In the genomic region with DNA sequence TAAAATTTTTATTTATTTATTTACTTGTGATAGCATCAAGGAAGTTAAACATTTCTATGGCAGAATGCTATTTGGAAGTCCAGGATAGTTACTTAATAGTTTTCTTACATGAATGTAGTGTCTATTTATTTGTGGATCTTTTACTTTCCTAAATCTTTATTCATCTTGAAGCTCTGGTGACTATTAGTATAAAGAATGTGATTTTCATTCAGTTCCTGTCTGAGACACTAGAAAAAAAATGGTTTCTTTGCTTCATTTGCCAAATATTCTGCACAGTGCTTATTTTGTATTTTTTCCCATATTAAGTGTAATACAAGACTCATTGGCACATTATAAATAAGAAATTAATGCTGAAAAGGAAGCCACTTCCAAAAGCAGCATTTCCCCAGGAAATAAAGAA, we compare ENCODE assay signal across 28 cellular contexts.
DNase-seq lines count a peak whose midpoint lies in the region; ATAC-seq, FAIRE-seq and TF ChIP-seq lines count a peak whose summit lies in the region.
"Had no signal": no experiment of that assay in that cellular context is flagged by ENCODE, and none has a peak within 500 bp of the region (broad histone marks: within the 10 kb centered on the region; RNA-seq: fewer than 3 reads in every experiment).

No MANE protein-coding gene starts in this region.

- peaks cover 4% of the 10 kb centered on the region; the same call in 1 of the 2 replicates for H3K4me1 ChIP-seq in IMR-90 (ENCODE audit: control insufficient read depth, insufficient read depth, low read length)
- H3K4me1 ChIP-seq: neural progenitor cell had no signal

- no peak overlapping the region for H3K27ac Mint-ChIP-seq in natural killer cell
- H3K27ac Mint-ChIP-seq: activated naive CD4-positive, alpha-beta T cell treated with anti-CD3 and anti-CD28 coated beads, Interleukin-2, amount 50 U/mL, for 72 hours; immature natural killer cell; neural progenitor cell had no signal

- H3K27ac ChIP-seq in IMR-90 (ENCODE audit: insufficient read depth, low read length) = no peak overlapping the region
- H3K27ac ChIP-seq: BLaER1 treated with 17β-estradiol and CSF1 and Interleukin-3, amounts not matched to agents 10 nM and 100 nM; dorsolateral prefrontal cortex; neural progenitor cell; tibial artery; WERI-Rb-1 had no signal

- no peak overlapping the region for H3K56ac ChIP-seq in IMR-90 (ENCODE audit: extremely low read depth, insufficient read depth, low read length)

- no peaks in the 10 kb centered on the region for H4K20me1 ChIP-seq in IMR-90 (ENCODE audit: insufficient read depth, low read length)
- H4K20me1 ChIP-seq: BLaER1 treated with 17β-estradiol and CSF1 and Interleukin-3, amounts not matched to agents 10 nM and 100 nM had no signal

- no peak overlapping the region for H2BK120ac ChIP-seq in IMR-90 (ENCODE audit: low read depth, low read length)

- H3K9me1 ChIP-seq in IMR-90 (ENCODE audit: insufficient read depth, low read length) = peaks cover 5% of the 10 kb centered on the region

- H3K36me3 Mint-ChIP-seq in natural killer cell = peaks cover 6% of the 10 kb centered on the region
- H3K36me3 Mint-ChIP-seq: activated naive CD4-positive, alpha-beta T cell treated with anti-CD3 and anti-CD28 coated beads, Interleukin-2, amount 50 U/mL, for 72 hours; immature natural killer cell; neural progenitor cell had no signal

- no peak for TF ChIP-seq POLR2A in IMR-90 (IDR thresholded peaks at IDR 0.05; ENCODE audit: low read depth, low read length)

- BruUV-seq in IMR-90 (replicated peaks; lab: Mats Ljungman, UMichigan) = no TSS peak

- POLR2A ChIA-PET in IMR-90 (lab: Charles Lee; ENCODE audit: unreplicated experiment) = no interaction called here

- H3K9ac ChIP-seq in IMR-90 (ENCODE audit: low read depth, low read length) = no peak overlapping the region
- H3K9ac ChIP-seq: BLaER1 treated with 17β-estradiol and CSF1 and Interleukin-3, amounts not matched to agents 10 nM and 100 nM; neural progenitor cell had no signal

- no peak overlapping the region for H2BK5ac ChIP-seq in IMR-90 (ENCODE audit: low read depth, low read length, poor library complexity, severe bottlenecking)

- no peaks in the 10 kb centered on the region for H3K79me1 ChIP-seq in IMR-90 (ENCODE audit: low read depth in 1 of 2, low read length in 2 of 2)

- H3K4me2 ChIP-seq in IMR-90 (ENCODE audit: low read depth, low read length) = no peak overlapping the region
- H3K4me2 ChIP-seq: BLaER1 treated with 17β-estradiol and CSF1 and Interleukin-3, amounts not matched to agents 10 nM and 100 nM; neural progenitor cell had no signal

- no peak overlapping the region for H3K4ac ChIP-seq in IMR-90 (ENCODE audit: low read depth, low read length)

- DNase-seq in AG08395 (ENCODE audit: low spot score) (peak; percentile 38), IMR-90 (peak; percentile 62), myocyte (ENCODE audit: low read depth) (peak; percentile 42), natural killer cell (no peak)
- DNase-seq in central memory CD4-positive, alpha-beta T cell = no peak
- DNase-seq: activated CD4-positive, alpha-beta T cell treated with anti-CD3 and anti-CD28 coated beads for 48 hours; activated CD8-positive, alpha-beta memory T cell treated with anti-CD3 and anti-CD28 coated beads for 24 hours; activated T-cell treated with anti-CD3 and anti-CD28 coated beads for 4 hours; aorta; dorsolateral prefrontal cortex; immature natural killer cell; NCI-H1092; NCI-H1694 treated with DMSO at 0.1 percent for 48 hours; SHP77 treated with DMSO at 0.1 percent for 48 hours; stimulated activated CD4-positive, alpha-beta T cell treated with anti-CD3 and anti-CD28 coated beads, Interleukin-12 subunit alpha, Interleukin-12 subunit beta, amount 100 ng/mL, for 4 hours; stimulated activated CD4-positive, alpha-beta T cell treated with anti-CD3 and anti-CD28 coated beads, Interleukin-4, amount 100 ng/mL, for 1 hour; SW 1271; T-helper 9 cell; tibial artery; WERI-Rb-1 had no signal

- intact Hi-C loops in IMR-90 (cut with micrococcal nuclease) = no loop called here
- intact Hi-C loops in natural killer cell (cut with micrococcal nuclease) = no loop called here

- no peaks in the 10 kb centered on the region for H3K27me3 Mint-ChIP-seq in natural killer cell (ENCODE audit: low read depth in 2 of 2)

- CTCF ChIA-PET in IMR-90 (lab: Yijun Ruan, JAX) = no interaction called here

- no peak overlapping the region for H4K5ac ChIP-seq in IMR-90 (ENCODE audit: low read depth, low read length)

- dilution Hi-C loops in IMR-90 (cut with HindIII; ENCODE audit: low sequenced_read_pairs, unreplicated experiment) = no loop called here

- no peak overlapping the region for H3K23ac ChIP-seq in IMR-90 (ENCODE audit: low read depth, low read length)

- H3K9me3 Mint-ChIP-seq in natural killer cell = peaks cover 11% of the 10 kb centered on the region in 2 donors
- H3K9me3 Mint-ChIP-seq: activated naive CD4-positive, alpha-beta T cell treated with anti-CD3 and anti-CD28 coated beads, Interleukin-2, amount 50 U/mL, for 72 hours; neural progenitor cell had no signal

- no peaks in the 10 kb centered on the region for H3K36me3 ChIP-seq in IMR-90 (ENCODE audit: control insufficient read depth, insufficient read depth, low read length)
- H3K36me3 ChIP-seq: BLaER1 treated with 17β-estradiol and CSF1 and Interleukin-3, amounts not matched to agents 10 nM and 100 nM; neural progenitor cell; tibial artery; WERI-Rb-1 had no signal

- no peak for TF ChIP-seq RAD21 in IMR-90 (IDR thresholded peaks at IDR 0.05; ENCODE audit: low read length)

- no peak overlapping the region for H2AFZ ChIP-seq in IMR-90 (replicated peaks; ENCODE audit: low read length, poor library complexity)
- H2AFZ ChIP-seq: neural progenitor cell had no signal

- H3K4me3 ChIP-seq in IMR-90 (ENCODE audit: insufficient read depth, low read depth, low read length) = no peak overlapping the region
- H3K4me3 ChIP-seq: BLaER1 treated with 17β-estradiol and CSF1 and Interleukin-3, amounts not matched to agents 10 nM and 100 nM; dorsolateral prefrontal cortex; neural progenitor cell; tibial artery had no signal

- no peak overlapping the region for H3K18ac ChIP-seq in IMR-90 (ENCODE audit: low read depth, low read length)

- no peak overlapping the region for H3K14ac ChIP-seq in IMR-90 (replicated peaks; ENCODE audit: low read depth, low read length)

- H4K8ac ChIP-seq in IMR-90 (ENCODE audit: low read depth in 2 of 2, low read length in 2 of 2) = no peak overlapping the region

- no peak overlapping the region for H4K91ac ChIP-seq in IMR-90 (ENCODE audit: insufficient read depth, low read depth, low read length)

- H3K27me3 ChIP-seq in IMR-90 (ENCODE audit: control insufficient read depth, insufficient read depth, low read length) = no peaks in the 10 kb centered on the region
- H3K27me3 ChIP-seq: BLaER1 treated with 17β-estradiol and CSF1 and Interleukin-3, amounts not matched to agents 10 nM and 100 nM; dorsolateral prefrontal cortex; neural progenitor cell; tibial artery had no signal

- no peaks in the 10 kb centered on the region for H3K4me1 Mint-ChIP-seq in natural killer cell
- H3K4me1 Mint-ChIP-seq: immature natural killer cell, neural progenitor cell had no signal

- H3K4me3 Mint-ChIP-seq in natural killer cell = no peak overlapping the region
- H3K4me3 Mint-ChIP-seq: immature natural killer cell, neural progenitor cell had no signal

- in situ Hi-C loops in IMR-90 (cut with MboI; ENCODE audit: low sequenced_read_pairs) = no loop called here

- H2AK5ac ChIP-seq in IMR-90 (ENCODE audit: low read depth, low read length) = no peak overlapping the region

- ATAC-seq in IMR-90 (ENCODE audit: low read depth) = peak; percentile 68
- no peak for ATAC-seq in natural killer cell
- no peak for ATAC-seq in HG03280 (IDR thresholded peaks at IDR 0.05; ENCODE audit: unreplicated experiment)
- ATAC-seq in GM19452 (IDR thresholded peaks at IDR 0.05; ENCODE audit: unreplicated experiment) = no peak
- ATAC-seq: activated naive CD4-positive, alpha-beta T cell treated with anti-CD3 and anti-CD28 coated beads, Interleukin-2, amount 50 U/mL, for 72 hours had no signal

- no peak for TF ChIP-seq CTCF in IMR-90 (conservative IDR thresholded peaks at IDR 0.05; ENCODE audit: low read depth, low read length)
- TF ChIP-seq CTCF in natural killer cell (IDR thresholded peaks at IDR 0.05) = no peak

- H2BK15ac ChIP-seq in IMR-90 (ENCODE audit: low read depth, low read length) = no peak overlapping the region

- H3K9me3 ChIP-seq in IMR-90 (ENCODE audit: control insufficient read depth, insufficient read depth, low read length) = no peaks in the 10 kb centered on the region
- H3K9me3 ChIP-seq: BLaER1 treated with 17β-estradiol and CSF1 and Interleukin-3, amounts not matched to agents 10 nM and 100 nM; tibial artery had no signal

- FAIRE-seq in endometrium (lab: Jason Lieb, UNC) = peak; percentile 51
- FAIRE-seq: G401.6, RCC 7860 had no signal

- no peak overlapping the region for H2BK20ac ChIP-seq in IMR-90 (ENCODE audit: low read depth, low read length)

- H2AK9ac ChIP-seq in IMR-90 (replicated peaks; ENCODE audit: low read depth, low read length, poor library complexity) = no peak overlapping the region

TF ChIP-seq in IMR-90, 13 proteins besides CTCF, POLR2A, EP300 and RAD21 (continues in another document):
- TF ChIP-seq MXI1 (IDR thresholded peaks at IDR 0.05; ENCODE audit: borderline replicate concordance, low read depth, low read length) = no peak
- no peak for TF ChIP-seq CHD1 (IDR thresholded peaks at IDR 0.05; ENCODE audit: low read depth, low read length)
- TF ChIP-seq FOS (IDR thresholded peaks at IDR 0.05; ENCODE audit: low read depth, low read length) = no peak
- TF ChIP-seq, protein P1, sequence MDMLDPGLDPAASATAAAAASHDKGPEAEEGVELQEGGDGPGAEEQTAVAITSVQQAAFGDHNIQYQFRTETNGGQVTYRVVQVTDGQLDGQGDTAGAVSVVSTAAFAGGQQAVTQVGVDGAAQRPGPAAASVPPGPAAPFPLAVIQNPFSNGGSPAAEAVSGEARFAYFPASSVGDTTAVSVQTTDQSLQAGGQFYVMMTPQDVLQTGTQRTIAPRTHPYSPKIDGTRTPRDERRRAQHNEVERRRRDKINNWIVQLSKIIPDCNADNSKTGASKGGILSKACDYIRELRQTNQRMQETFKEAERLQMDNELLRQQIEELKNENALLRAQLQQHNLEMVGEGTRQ (IDR thresholded peaks at IDR 0.05; ENCODE audit: low read depth, low read length) = no peak
- no peak for TF ChIP-seq CEBPB (IDR thresholded peaks at IDR 0.05; ENCODE audit: low read depth, low read length)
- TF ChIP-seq RFX5 (IDR thresholded peaks at IDR 0.05; ENCODE audit: low read depth, low read length) = no peak
- TF ChIP-seq MAFK (IDR thresholded peaks at IDR 0.05; ENCODE audit: low read depth, low read length) = no peak
- TF ChIP-seq SMC3 (IDR thresholded peaks at IDR 0.05; ENCODE audit: low read depth, low read length) = no peak

Comparison
In these comparisons a context has a peak if more than half of its experiments do, and no peak if none do; other contexts are left out.
1. DNase-seq: peak in AG08395 (single experiment), IMR-90 (single experiment) and myocyte (single experiment); none in natural killer cell (single experiment) and central memory CD4-positive, alpha-beta T cell (single experiment).